Comparison of ENCODE assay signal across 7 cellular contexts in the genomic region with DNA sequence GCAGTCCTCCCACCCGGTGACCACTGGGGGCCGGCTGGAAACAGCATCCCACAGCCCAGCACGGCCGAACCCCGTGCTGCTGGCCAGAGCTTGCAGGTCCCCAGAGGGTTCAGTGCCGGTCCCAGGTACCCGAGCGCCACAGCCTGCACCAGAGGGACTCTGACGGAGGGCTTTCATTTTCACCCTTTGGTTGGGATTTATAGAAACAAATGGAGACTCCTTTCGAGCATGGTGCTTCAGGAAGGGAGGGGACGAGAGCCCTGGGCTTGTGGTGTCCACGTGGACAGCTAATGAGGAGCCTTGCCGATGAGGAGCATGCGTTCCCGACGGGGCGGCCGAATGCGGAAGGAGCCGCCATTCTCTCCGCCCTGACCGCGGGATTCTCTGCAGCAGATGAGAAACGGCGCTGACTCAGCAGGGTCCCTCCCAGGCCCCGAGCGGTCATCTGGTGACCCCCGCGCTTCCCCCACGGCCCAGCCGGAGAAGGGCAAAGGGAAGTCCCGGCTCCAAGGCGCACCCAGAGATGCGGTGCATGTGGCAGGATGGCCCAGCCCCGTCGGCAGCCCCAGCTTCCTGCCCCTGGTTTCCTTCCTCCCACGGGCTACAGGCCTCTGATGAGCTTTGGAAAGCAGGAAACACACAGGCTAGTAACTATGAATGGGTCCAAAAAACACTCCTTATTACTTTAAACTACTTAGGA. TPM values are rescaled to one million over a fixed set of nuclear protein-coding genes. Genes with fewer than 3 reads are reported as not detected.
DNase-seq lines count a peak whose midpoint lies in the region; ATAC-seq and TF ChIP-seq lines count a peak whose summit lies in the region.

No MANE protein-coding gene starts in this region.

- no peak overlapping the region for H3K27ac ChIP-seq in aorta (ENCODE audit: low read depth in 1 of 2, low read length in 2 of 2)

- H3K4me3 ChIP-seq in fibroblast of mammary gland (ENCODE audit: control insufficient read depth, low read depth, low read length) = peak overlapping the region; percentile 16
- H3K4me3 ChIP-seq in aorta (ENCODE audit: low read length in 2 of 2) = no peak overlapping the region

- intact Hi-C loops in posterior vena cava (cut with DNase I) (no loop called here), aorta (cut with DNase I) (no loop called here)

- peak; percentile 78 for ATAC-seq in aorta (ENCODE audit: low FRiP score)
- ATAC-seq in HG03460 (IDR thresholded peaks at IDR 0.05; ENCODE audit: unreplicated experiment) = no peak

- H3K36me3 ChIP-seq in aorta (ENCODE audit: control insufficient read depth in 1 of 2, insufficient read depth in 2 of 2, low read length in 1 of 2) = peaks cover 0 to 1% of the 10 kb centered on the region in 2 donors

- no peak for TF ChIP-seq CTCF in fibroblast of mammary gland (conservative IDR thresholded peaks at IDR 0.05; ENCODE audit: control insufficient read depth, insufficient read depth, low read depth, low read length)

- in situ Hi-C loops in KBM-7 (cut with MboI; ENCODE audit: low pct_unique_long_range_greater_than_20kb, low sequenced_read_pairs) = no loop called here

- no peaks in the 10 kb centered on the region for H3K9me3 ChIP-seq in aorta (ENCODE audit: control insufficient read depth, low read length)

- H3K4me1 ChIP-seq in aorta (ENCODE audit: control insufficient read depth in 1 of 2, insufficient read depth in 2 of 2, low read length in 2 of 2) = no peaks in the 10 kb centered on the region

- no peaks in the 10 kb centered on the region for H3K27me3 ChIP-seq in aorta (ENCODE audit: control insufficient read depth in 1 of 2, insufficient read depth in 2 of 2, low read length in 1 of 2)

- peak; percentile 81 for DNase-seq in KBM-7
- peak; percentile 33 for DNase-seq in activated T-cell treated with anti-CD3 and anti-CD28 coated beads for 1 hour (ENCODE audit: low read depth)
- DNase-seq in fibroblast of mammary gland (ENCODE audit: low read depth) = peak; percentile 64
- peak; percentile 96 for DNase-seq in posterior vena cava (ENCODE audit: low spot score)
- peak; percentile 91 to 94 for DNase-seq in aorta
- DNase-seq in DMS79 treated with DMSO at 0.1 percent for 48 hours (lab: John Stamatoyannopoulos, UW) = no peak

- 41 to 55% methylated on average over 37 of the region's 37 CpGs for WGBS in aorta, 2 donors

RNA-seq across cellular contexts. Expression of gene SLC38A10, which starts 9.8 kb away (rescaled TPM):
- total RNA-seq in posterior vena cava = 10 to 100 TPM; 59.6 to 85.1 TPM
- 10 to 100 TPM; 61.9 to 79.6 TPM for total RNA-seq in aorta
- polyA plus RNA-seq in aorta = 100 to 1,000 TPM in 1 of 2 donors, 10 to 100 TPM in 1; 22.3 to 118 TPM

RNA-seq across cellular contexts. Expression of gene NDUFAF8, which starts 46.2 kb away (rescaled TPM):
- total RNA-seq in posterior vena cava (10 to 100 TPM; 27.8 to 33.7 TPM), aorta (10 to 100 TPM; 20.2 to 27.4 TPM)
- 10 to 100 TPM; 26.5 to 46.5 TPM for polyA plus RNA-seq in aorta

RNA-seq across cellular contexts. Expression of gene TEPSIN, which starts 46.5 kb away (rescaled TPM):
- 10 to 100 TPM; 17.4 to 18.4 TPM for total RNA-seq in posterior vena cava
- total RNA-seq in aorta = 10 to 100 TPM; 25.6 to 44.4 TPM
- polyA plus RNA-seq in aorta = 10 to 100 TPM in 1 of 2 donors, 1 to 10 TPM in 1; 5.6 to 79.0 TPM
